Comparison of ENCODE assay signal across 1 cellular context in genomic region chr20:20710847-20711315, GRCh38.
TF ChIP-seq lines count a peak whose summit lies in the region.

No MANE protein-coding gene starts in this region.

TF ChIP-seq in HepG2, 621 proteins besides CTCF, POLR2A, EP300 and RAD21 (continued from another document and continues in another):
- TF ChIP-seq TERF1 (CRISPR knock-in tag; IDR thresholded peaks at IDR 0.05) (no peak), ZZZ3 (CRISPR knock-in tag; IDR thresholded peaks at IDR 0.05; ENCODE audit: borderline replicate concordance) (no peak), USF2 (IDR thresholded peaks at IDR 0.05; ENCODE audit: low read depth, low read length) (no peak), USF2 (CRISPR knock-in tag; IDR thresholded peaks at IDR 0.05; ENCODE audit: borderline replicate concordance) (peak; percentile 38; the same call in 1 of the 2 replicates), STAT5B (CRISPR knock-in tag; IDR thresholded peaks at IDR 0.05) (peak; percentile 22; the same call in 1 of the 2 replicates), ELF4 (CRISPR knock-in tag; IDR thresholded peaks at IDR 0.05; ENCODE audit: borderline replicate concordance) (peak; percentile 50; the same call in 1 of the 2 replicates), ZHX2 (IDR thresholded peaks at IDR 0.05; ENCODE audit: low read depth) (no peak), ZHX2 (CRISPR knock-in tag; IDR thresholded peaks at IDR 0.05; ENCODE audit: borderline replicate concordance) (no peak), ZBTB7B (CRISPR knock-in tag; IDR thresholded peaks at IDR 0.05) (peak; percentile 30; the same call in 1 of the 2 replicates), AHDC1 (CRISPR knock-in tag; IDR thresholded peaks at IDR 0.05; ENCODE audit: borderline replicate concordance) (no peak; the same call in 1 of the 2 replicates), ZBTB14 (CRISPR knock-in tag; IDR thresholded peaks at IDR 0.05) (no peak), SETDB1 (CRISPR knock-in tag; IDR thresholded peaks at IDR 0.05; ENCODE audit: borderline replicate concordance) (no peak), E2F1 (CRISPR knock-in tag; IDR thresholded peaks at IDR 0.05) (no peak), IRF9 (CRISPR knock-in tag; IDR thresholded peaks at IDR 0.05; ENCODE audit: borderline replicate concordance) (no peak), DRAP1 (CRISPR knock-in tag; IDR thresholded peaks at IDR 0.05) (peak; percentile 56; the same call in 1 of the 2 replicates), ZBTB46 (CRISPR knock-in tag; IDR thresholded peaks at IDR 0.05; ENCODE audit: borderline replicate concordance) (no peak), ZNF746 (CRISPR knock-in tag; IDR thresholded peaks at IDR 0.05) (no peak), RBM39 (IDR thresholded peaks at IDR 0.05; ENCODE audit: low read depth, low read length, poor library complexity, severe bottlenecking) (no peak), KLF15 (CRISPR knock-in tag; IDR thresholded peaks at IDR 0.05; ENCODE audit: borderline replicate concordance) (no peak), RXRB (CRISPR knock-in tag; IDR thresholded peaks at IDR 0.05; ENCODE audit: borderline replicate concordance) (peak; percentile 51; the same call in 1 of the 2 replicates), ZBTB39 (CRISPR knock-in tag; IDR thresholded peaks at IDR 0.05) (no peak), ZBTB38 (CRISPR knock-in tag; IDR thresholded peaks at IDR 0.05) (no peak), KAT7 (CRISPR knock-in tag; IDR thresholded peaks at IDR 0.05; ENCODE audit: borderline replicate concordance) (peak; percentile 58; the same call in 1 of the 2 replicates), ATF7 (IDR thresholded peaks at IDR 0.05) (no peak; the same call in 1 of the 2 replicates), ATF7 (CRISPR knock-in tag; IDR thresholded peaks at IDR 0.05) (no peak), SSRP1 (CRISPR knock-in tag; IDR thresholded peaks at IDR 0.05) (no peak), MTERF4 (CRISPR knock-in tag; IDR thresholded peaks at IDR 0.05) (no peak)
